1 cellular context compared by ENCODE assay signal in the genomic region with DNA sequence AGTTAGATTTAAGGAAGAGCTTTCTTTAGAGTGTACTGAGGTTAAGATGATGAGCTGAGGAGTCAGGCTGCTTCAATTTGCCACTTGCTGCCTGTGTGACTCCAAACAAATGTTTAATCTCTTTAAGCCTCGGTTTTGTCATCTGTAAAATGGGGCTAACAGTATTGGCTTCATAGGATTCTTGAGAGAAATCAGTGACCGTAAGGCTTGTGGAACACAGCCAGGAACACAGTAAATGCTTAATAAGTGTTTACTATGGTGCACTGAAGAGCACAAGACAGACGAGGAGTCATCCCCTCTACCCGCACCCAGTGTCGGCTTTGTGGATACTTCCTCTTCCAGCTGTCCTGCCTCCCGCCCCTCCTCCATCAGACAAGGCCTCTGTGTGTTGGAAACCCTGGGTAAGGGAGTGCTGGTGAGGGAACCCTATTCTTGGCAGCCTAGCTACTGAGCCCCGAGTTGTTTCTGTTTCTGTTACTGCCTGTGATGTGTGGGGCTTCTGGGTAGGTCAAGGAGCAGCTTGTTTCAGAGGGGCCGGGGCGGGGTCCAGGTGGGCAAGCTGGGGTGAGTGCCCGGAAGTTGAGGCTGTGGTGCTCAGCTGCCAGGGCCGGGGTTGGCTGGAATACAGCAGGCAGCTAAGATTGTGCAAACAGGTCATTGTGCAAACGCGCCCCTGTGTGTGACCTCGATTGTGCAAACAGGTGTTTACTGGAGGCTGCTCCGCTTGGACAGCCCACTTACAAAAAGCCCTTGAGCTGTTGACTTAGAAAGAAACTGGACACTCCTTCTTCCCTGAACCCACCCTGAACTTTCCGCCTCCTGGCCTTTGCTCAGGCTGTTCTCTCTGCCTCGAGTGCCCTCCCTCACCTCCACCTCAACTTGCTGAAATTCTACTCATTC.
TF ChIP-seq lines count a peak whose summit lies in the region.

No MANE protein-coding gene starts in this region.

TF ChIP-seq in HepG2, 621 proteins besides CTCF, POLR2A, EP300 and RAD21 (continued from another document and continues in another):
- TF ChIP-seq, protein P1, sequence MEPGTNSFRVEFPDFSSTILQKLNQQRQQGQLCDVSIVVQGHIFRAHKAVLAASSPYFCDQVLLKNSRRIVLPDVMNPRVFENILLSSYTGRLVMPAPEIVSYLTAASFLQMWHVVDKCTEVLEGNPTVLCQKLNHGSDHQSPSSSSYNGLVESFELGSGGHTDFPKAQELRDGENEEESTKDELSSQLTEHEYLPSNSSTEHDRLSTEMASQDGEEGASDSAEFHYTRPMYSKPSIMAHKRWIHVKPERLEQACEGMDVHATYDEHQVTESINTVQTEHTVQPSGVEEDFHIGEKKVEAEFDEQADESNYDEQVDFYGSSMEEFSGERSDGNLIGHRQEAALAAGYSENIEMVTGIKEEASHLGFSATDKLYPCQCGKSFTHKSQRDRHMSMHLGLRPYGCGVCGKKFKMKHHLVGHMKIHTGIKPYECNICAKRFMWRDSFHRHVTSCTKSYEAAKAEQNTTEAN (CRISPR knock-in tag; conservative IDR thresholded peaks at IDR 0.05), result peak; percentile 100
- TF ChIP-seq ZNF33A (CRISPR knock-in tag; IDR thresholded peaks at IDR 0.05; ENCODE audit: borderline replicate concordance) (no peak), FOSL2 (CRISPR knock-in tag; IDR thresholded peaks at IDR 0.05) (peak; percentile 86), KAT7 (CRISPR knock-in tag; IDR thresholded peaks at IDR 0.05; ENCODE audit: borderline replicate concordance) (peak; percentile 83; the same call in 1 of the 2 replicates), POLR2AphosphoS2 (IDR thresholded peaks at IDR 0.05; ENCODE audit: low read depth, low read length) (no peak), ZNF747 (CRISPR knock-in tag; IDR thresholded peaks at IDR 0.05; ENCODE audit: borderline replicate concordance) (peak; percentile 93), RELA (CRISPR knock-in tag; IDR thresholded peaks at IDR 0.05) (no peak; the same call in 1 of the 2 replicates), HOXD1 (CRISPR knock-in tag; IDR thresholded peaks at IDR 0.05) (peak; percentile 97), ZNF160 (CRISPR knock-in tag; IDR thresholded peaks at IDR 0.05) (peak; percentile 50; the same call in 1 of the 2 replicates), ZNF101 (CRISPR knock-in tag; IDR thresholded peaks at IDR 0.05; ENCODE audit: borderline replicate concordance, low read depth) (0 out of 2 replicates have a peak, but pooled peaks have one; percentile 65), ADNP (CRISPR knock-in tag; IDR thresholded peaks at IDR 0.05) (peak; percentile 88), HDAC1 (CRISPR knock-in tag; IDR thresholded peaks at IDR 0.05) (peak; percentile 89), RBM39 (IDR thresholded peaks at IDR 0.05; ENCODE audit: low read depth, low read length, poor library complexity, severe bottlenecking) (peak; percentile 45), ZMYM3 (CRISPR knock-in tag; IDR thresholded peaks at IDR 0.05) (peak; percentile 96), ZNF768 (CRISPR knock-in tag; IDR thresholded peaks at IDR 0.05) (no peak; the same call in 1 of the 2 replicates), ELF1 (CRISPR knock-in tag; IDR thresholded peaks at IDR 0.05) (peak; percentile 88), HOXA7 (CRISPR knock-in tag; IDR thresholded peaks at IDR 0.05) (no peak), YEATS2 (CRISPR knock-in tag; IDR thresholded peaks at IDR 0.05; ENCODE audit: borderline replicate concordance) (peak; percentile 82; the same call in 1 of the 2 replicates), SP1 (IDR thresholded peaks at IDR 0.05) (no peak), SP1 (CRISPR knock-in tag; IDR thresholded peaks at IDR 0.05) (peak; percentile 69; the same call in 1 of the 2 replicates), TOPORS (CRISPR knock-in tag; IDR thresholded peaks at IDR 0.05) (0 out of 2 replicates have a peak, but pooled peaks have one; percentile 38), NCOA1 (CRISPR knock-in tag; IDR thresholded peaks at IDR 0.05) (peak; percentile 74; the same call in 1 of the 2 replicates), KLF15 (CRISPR knock-in tag; IDR thresholded peaks at IDR 0.05; ENCODE audit: borderline replicate concordance) (peak; percentile 94; the same call in 1 of the 2 replicates), ZNF878 (CRISPR knock-in tag; IDR thresholded peaks at IDR 0.05) (peak; percentile 95), ZZZ3 (CRISPR knock-in tag; IDR thresholded peaks at IDR 0.05; ENCODE audit: borderline replicate concordance) (0 out of 2 replicates have a peak, but pooled peaks have one; percentile 28), ISX (CRISPR knock-in tag; conservative IDR thresholded peaks at IDR 0.05) (0 out of 2 replicates have a peak, but pooled peaks have one; percentile 80), ZNF225 (CRISPR knock-in tag; IDR thresholded peaks at IDR 0.05) (no peak; the same call in 1 of the 2 replicates), NFIB (CRISPR knock-in tag; IDR thresholded peaks at IDR 0.05; ENCODE audit: borderline replicate concordance) (no peak), ARNT2 (CRISPR knock-in tag; IDR thresholded peaks at IDR 0.05; ENCODE audit: low read depth) (peak; percentile 91), TBX2 (CRISPR knock-in tag; IDR thresholded peaks at IDR 0.05; ENCODE audit: borderline replicate concordance) (peak; percentile 97), U2AF1 (optimal IDR thresholded peaks at IDR 0.05; ENCODE audit: low read depth, low read length) (no peak), MED13 (CRISPR knock-in tag; IDR thresholded peaks at IDR 0.05) (peak; percentile 93), FOXP1 (IDR thresholded peaks at IDR 0.05) (peak; percentile 97), FOXP1 (CRISPR knock-in tag; IDR thresholded peaks at IDR 0.05) (peak; percentile 99), RBM22 (optimal IDR thresholded peaks at IDR 0.05; ENCODE audit: low read length) (no peak), ZMYM4 (CRISPR knock-in tag; IDR thresholded peaks at IDR 0.05) (peak; percentile 84), SMAD1 (CRISPR knock-in tag; IDR thresholded peaks at IDR 0.05; ENCODE audit: borderline replicate concordance, low read depth) (peak; percentile 88; the same call in 1 of the 2 replicates), TBP (CRISPR knock-in tag; IDR thresholded peaks at IDR 0.05) (peak; percentile 89; the same call in 1 of the 2 replicates), ZSCAN21 (CRISPR knock-in tag; IDR thresholded peaks at IDR 0.05; ENCODE audit: borderline replicate concordance) (peak; percentile 74), ZNF562 (CRISPR knock-in tag; IDR thresholded peaks at IDR 0.05; ENCODE audit: borderline replicate concordance) (no peak), ZNF589 (CRISPR knock-in tag; conservative IDR thresholded peaks at IDR 0.05) (no peak)
- TF ChIP-seq, protein P2, sequence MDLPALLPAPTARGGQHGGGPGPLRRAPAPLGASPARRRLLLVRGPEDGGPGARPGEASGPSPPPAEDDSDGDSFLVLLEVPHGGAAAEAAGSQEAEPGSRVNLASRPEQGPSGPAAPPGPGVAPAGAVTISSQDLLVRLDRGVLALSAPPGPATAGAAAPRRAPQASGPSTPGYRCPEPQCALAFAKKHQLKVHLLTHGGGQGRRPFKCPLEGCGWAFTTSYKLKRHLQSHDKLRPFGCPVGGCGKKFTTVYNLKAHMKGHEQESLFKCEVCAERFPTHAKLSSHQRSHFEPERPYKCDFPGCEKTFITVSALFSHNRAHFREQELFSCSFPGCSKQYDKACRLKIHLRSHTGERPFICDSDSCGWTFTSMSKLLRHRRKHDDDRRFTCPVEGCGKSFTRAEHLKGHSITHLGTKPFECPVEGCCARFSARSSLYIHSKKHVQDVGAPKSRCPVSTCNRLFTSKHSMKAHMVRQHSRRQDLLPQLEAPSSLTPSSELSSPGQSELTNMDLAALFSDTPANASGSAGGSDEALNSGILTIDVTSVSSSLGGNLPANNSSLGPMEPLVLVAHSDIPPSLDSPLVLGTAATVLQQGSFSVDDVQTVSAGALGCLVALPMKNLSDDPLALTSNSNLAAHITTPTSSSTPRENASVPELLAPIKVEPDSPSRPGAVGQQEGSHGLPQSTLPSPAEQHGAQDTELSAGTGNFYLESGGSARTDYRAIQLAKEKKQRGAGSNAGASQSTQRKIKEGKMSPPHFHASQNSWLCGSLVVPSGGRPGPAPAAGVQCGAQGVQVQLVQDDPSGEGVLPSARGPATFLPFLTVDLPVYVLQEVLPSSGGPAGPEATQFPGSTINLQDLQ (CRISPR knock-in tag; IDR thresholded peaks at IDR 0.05), result peak; percentile 91
- TF ChIP-seq, protein P3, sequence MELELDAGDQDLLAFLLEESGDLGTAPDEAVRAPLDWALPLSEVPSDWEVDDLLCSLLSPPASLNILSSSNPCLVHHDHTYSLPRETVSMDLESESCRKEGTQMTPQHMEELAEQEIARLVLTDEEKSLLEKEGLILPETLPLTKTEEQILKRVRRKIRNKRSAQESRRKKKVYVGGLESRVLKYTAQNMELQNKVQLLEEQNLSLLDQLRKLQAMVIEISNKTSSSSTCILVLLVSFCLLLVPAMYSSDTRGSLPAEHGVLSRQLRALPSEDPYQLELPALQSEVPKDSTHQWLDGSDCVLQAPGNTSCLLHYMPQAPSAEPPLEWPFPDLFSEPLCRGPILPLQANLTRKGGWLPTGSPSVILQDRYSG (CRISPR knock-in tag; IDR thresholded peaks at IDR 0.05), result no peak
- TF ChIP-seq, protein P4, sequence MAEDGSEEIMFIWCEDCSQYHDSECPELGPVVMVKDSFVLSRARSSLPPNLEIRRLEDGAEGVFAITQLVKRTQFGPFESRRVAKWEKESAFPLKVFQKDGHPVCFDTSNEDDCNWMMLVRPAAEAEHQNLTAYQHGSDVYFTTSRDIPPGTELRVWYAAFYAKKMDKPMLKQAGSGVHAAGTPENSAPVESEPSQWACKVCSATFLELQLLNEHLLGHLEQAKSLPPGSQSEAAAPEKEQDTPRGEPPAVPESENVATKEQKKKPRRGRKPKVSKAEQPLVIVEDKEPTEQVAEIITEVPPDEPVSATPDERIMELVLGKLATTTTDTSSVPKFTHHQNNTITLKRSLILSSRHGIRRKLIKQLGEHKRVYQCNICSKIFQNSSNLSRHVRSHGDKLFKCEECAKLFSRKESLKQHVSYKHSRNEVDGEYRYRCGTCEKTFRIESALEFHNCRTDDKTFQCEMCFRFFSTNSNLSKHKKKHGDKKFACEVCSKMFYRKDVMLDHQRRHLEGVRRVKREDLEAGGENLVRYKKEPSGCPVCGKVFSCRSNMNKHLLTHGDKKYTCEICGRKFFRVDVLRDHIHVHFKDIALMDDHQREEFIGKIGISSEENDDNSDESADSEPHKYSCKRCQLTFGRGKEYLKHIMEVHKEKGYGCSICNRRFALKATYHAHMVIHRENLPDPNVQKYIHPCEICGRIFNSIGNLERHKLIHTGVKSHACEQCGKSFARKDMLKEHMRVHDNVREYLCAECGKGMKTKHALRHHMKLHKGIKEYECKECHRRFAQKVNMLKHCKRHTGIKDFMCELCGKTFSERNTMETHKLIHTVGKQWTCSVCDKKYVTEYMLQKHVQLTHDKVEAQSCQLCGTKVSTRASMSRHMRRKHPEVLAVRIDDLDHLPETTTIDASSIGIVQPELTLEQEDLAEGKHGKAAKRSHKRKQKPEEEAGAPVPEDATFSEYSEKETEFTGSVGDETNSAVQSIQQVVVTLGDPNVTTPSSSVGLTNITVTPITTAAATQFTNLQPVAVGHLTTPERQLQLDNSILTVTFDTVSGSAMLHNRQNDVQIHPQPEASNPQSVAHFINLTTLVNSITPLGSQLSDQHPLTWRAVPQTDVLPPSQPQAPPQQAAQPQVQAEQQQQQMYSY (CRISPR knock-in tag; IDR thresholded peaks at IDR 0.05), result peak; percentile 78
- TF ChIP-seq, protein P5, sequence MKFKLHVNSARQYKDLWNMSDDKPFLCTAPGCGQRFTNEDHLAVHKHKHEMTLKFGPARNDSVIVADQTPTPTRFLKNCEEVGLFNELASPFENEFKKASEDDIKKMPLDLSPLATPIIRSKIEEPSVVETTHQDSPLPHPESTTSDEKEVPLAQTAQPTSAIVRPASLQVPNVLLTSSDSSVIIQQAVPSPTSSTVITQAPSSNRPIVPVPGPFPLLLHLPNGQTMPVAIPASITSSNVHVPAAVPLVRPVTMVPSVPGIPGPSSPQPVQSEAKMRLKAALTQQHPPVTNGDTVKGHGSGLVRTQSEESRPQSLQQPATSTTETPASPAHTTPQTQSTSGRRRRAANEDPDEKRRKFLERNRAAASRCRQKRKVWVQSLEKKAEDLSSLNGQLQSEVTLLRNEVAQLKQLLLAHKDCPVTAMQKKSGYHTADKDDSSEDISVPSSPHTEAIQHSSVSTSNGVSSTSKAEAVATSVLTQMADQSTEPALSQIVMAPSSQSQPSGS (CRISPR knock-in tag; IDR thresholded peaks at IDR 0.05), result peak; percentile 96
- TF ChIP-seq, protein P6, sequence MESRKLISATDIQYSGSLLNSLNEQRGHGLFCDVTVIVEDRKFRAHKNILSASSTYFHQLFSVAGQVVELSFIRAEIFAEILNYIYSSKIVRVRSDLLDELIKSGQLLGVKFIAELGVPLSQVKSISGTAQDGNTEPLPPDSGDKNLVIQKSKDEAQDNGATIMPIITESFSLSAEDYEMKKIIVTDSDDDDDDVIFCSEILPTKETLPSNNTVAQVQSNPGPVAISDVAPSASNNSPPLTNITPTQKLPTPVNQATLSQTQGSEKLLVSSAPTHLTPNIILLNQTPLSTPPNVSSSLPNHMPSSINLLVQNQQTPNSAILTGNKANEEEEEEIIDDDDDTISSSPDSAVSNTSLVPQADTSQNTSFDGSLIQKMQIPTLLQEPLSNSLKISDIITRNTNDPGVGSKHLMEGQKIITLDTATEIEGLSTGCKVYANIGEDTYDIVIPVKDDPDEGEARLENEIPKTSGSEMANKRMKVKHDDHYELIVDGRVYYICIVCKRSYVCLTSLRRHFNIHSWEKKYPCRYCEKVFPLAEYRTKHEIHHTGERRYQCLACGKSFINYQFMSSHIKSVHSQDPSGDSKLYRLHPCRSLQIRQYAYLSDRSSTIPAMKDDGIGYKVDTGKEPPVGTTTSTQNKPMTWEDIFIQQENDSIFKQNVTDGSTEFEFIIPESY (CRISPR knock-in tag; IDR thresholded peaks at IDR 0.05), result peak; percentile 86
- TF ChIP-seq, protein P7, sequence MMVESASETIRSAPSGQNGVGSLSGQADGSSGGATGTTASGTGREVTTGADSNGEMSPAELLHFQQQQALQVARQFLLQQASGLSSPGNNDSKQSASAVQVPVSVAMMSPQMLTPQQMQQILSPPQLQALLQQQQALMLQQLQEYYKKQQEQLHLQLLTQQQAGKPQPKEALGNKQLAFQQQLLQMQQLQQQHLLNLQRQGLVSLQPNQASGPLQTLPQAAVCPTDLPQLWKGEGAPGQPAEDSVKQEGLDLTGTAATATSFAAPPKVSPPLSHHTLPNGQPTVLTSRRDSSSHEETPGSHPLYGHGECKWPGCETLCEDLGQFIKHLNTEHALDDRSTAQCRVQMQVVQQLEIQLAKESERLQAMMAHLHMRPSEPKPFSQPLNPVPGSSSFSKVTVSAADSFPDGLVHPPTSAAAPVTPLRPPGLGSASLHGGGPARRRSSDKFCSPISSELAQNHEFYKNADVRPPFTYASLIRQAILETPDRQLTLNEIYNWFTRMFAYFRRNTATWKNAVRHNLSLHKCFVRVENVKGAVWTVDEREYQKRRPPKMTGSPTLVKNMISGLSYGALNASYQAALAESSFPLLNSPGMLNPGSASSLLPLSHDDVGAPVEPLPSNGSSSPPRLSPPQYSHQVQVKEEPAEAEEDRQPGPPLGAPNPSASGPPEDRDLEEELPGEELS (CRISPR knock-in tag; IDR thresholded peaks at IDR 0.05), result peak; percentile 100
- TF ChIP-seq, protein P8, sequence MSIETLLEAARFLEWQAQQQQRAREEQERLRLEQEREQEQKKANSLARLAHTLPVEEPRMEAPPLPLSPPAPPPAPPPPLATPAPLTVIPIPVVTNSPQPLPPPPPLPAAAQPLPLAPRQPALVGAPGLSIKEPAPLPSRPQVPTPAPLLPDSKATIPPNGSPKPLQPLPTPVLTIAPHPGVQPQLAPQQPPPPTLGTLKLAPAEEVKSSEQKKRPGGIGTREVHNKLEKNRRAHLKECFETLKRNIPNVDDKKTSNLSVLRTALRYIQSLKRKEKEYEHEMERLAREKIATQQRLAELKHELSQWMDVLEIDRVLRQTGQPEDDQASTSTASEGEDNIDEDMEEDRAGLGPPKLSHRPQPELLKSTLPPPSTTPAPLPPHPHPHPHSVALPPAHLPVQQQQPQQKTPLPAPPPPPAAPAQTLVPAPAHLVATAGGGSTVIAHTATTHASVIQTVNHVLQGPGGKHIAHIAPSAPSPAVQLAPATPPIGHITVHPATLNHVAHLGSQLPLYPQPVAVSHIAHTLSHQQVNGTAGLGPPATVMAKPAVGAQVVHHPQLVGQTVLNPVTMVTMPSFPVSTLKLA (IDR thresholded peaks at IDR 0.05), result peak; percentile 49
